ENCODE assay signal across 9 cellular contexts in genomic region chr2:196170681-196171247, GRCh38. TPM values are rescaled to one million over a fixed set of nuclear protein-coding genes. Genes with fewer than 3 reads are reported as not detected.
DNase-seq lines count a peak whose midpoint lies in the region; ATAC-seq, FAIRE-seq and TF ChIP-seq lines count a peak whose summit lies in the region.
"Had no signal": no experiment of that assay in that cellular context is flagged by ENCODE, and none has a peak within 500 bp of the region (broad histone marks: within the 10 kb centered on the region; RNA-seq: fewer than 3 reads in every experiment).

No MANE protein-coding gene starts in this region.

- H3K27me3 ChIP-seq in neuronal stem cell (ENCODE audit: control insufficient read depth in 3 of 3, insufficient read depth in 3 of 3, low read depth in 1 of 3, low read length in 3 of 3), result peaks cover 0 to 31% (median 6%) of the 10 kb centered on the region in 3 experiments

- H3K9me3 Mint-ChIP-seq in activated T-helper 1 cell treated with anti-CD3 and anti-CD28 coated beads, Interleukin-12 subunit alpha, Interleukin-12 subunit beta, Interleukin-2, Interleukin-4 antibody, amounts not matched to agents 30 ng/mL and 10 ng/mL and 1 ng/mL, durations not matched to agents 14 hours and 24 hours and 36 hours, result no peaks in the 10 kb centered on the region

- H2BK120ac ChIP-seq in neuronal stem cell (ENCODE audit: low read depth, low read length), result peak overlapping the region; percentile 16

- no peaks in the 10 kb centered on the region for H3K27me3 Mint-ChIP-seq in activated T-helper 1 cell treated with anti-CD3 and anti-CD28 coated beads, Interleukin-12 subunit alpha, Interleukin-12 subunit beta, Interleukin-2, Interleukin-4 antibody, amounts not matched to agents 30 ng/mL and 10 ng/mL and 1 ng/mL, durations not matched to agents 14 hours and 24 hours and 36 hours (ENCODE audit: insufficient read depth)

- intact Hi-C loops in activated T-helper 1 cell treated with anti-CD3 and anti-CD28 coated beads, Interleukin-12 subunit alpha, Interleukin-12 subunit beta, Interleukin-2, Interleukin-4 antibody, amounts not matched to agents 30 ng/mL and 10 ng/mL and 1 ng/mL, durations not matched to agents 14 hours and 24 hours and 36 hours (cut with micrococcal nuclease), result loop anchor here (1.0 to 10.0 kb wide), 9 partner anchors 10 to 1330 kb away; partner anchors contain the start of genes DNAH7 and HSPE1

- H3K36me3 Mint-ChIP-seq in activated T-helper 1 cell treated with anti-CD3 and anti-CD28 coated beads, Interleukin-12 subunit alpha, Interleukin-12 subunit beta, Interleukin-2, Interleukin-4 antibody, amounts not matched to agents 30 ng/mL and 10 ng/mL and 1 ng/mL, durations not matched to agents 14 hours and 24 hours and 36 hours (ENCODE audit: low read depth), result peaks cover 36% of the 10 kb centered on the region

- H2AFZ ChIP-seq in neuronal stem cell (ENCODE audit: low read length), result peak overlapping the region; percentile 99

- no peaks in the 10 kb centered on the region for H3K9me3 ChIP-seq in neuronal stem cell (replicated peaks in 1 of 2; ENCODE audit: control insufficient read depth in 2 of 2, insufficient read depth in 1 of 2, low read depth in 1 of 2, low read length in 2 of 2)

- peak overlapping the region; percentile 94 for H3K4me3 Mint-ChIP-seq in activated T-helper 1 cell treated with anti-CD3 and anti-CD28 coated beads, Interleukin-12 subunit alpha, Interleukin-12 subunit beta, Interleukin-2, Interleukin-4 antibody, amounts not matched to agents 30 ng/mL and 10 ng/mL and 1 ng/mL, durations not matched to agents 14 hours and 24 hours and 36 hours

- H3K18ac ChIP-seq in neuronal stem cell (ENCODE audit: low read length), result peak overlapping the region; percentile 95

- peak overlapping the region; percentile 22 for H2AK5ac ChIP-seq in neuronal stem cell (ENCODE audit: low read depth, low read length)

- whole genome bisulfite sequencing in neuronal stem cell (ENCODE audit: extremely low coverage in 2 of 2, insufficient read length in 2 of 2, insufficient replicate concordance in 1 of 2), 2 donors, result no CpG with 5 or more reads among the region's 53 CpGs

- H3K4ac ChIP-seq in neuronal stem cell (ENCODE audit: low read length), result no peak overlapping the region

- no peak for TF ChIP-seq CTCF in fibroblast of pulmonary artery (IDR thresholded peaks at IDR 0.05; ENCODE audit: low read length, missing control alignments)

- H2BK12ac ChIP-seq in neuronal stem cell (ENCODE audit: low read length), result no peak overlapping the region

- ATAC-seq in GM21717 (IDR thresholded peaks at IDR 0.05; ENCODE audit: unreplicated experiment), result peak; percentile 11

- H4K8ac ChIP-seq in neuronal stem cell (ENCODE audit: low read depth, low read length), result no peak overlapping the region

- FAIRE-seq in HTR-8/SVneo (lab: Jason Lieb, UNC), result no peak
- FAIRE-seq: frontal cortex had no signal

- H3K4me1 Mint-ChIP-seq in activated T-helper 1 cell treated with anti-CD3 and anti-CD28 coated beads, Interleukin-12 subunit alpha, Interleukin-12 subunit beta, Interleukin-2, Interleukin-4 antibody, amounts not matched to agents 30 ng/mL and 10 ng/mL and 1 ng/mL, durations not matched to agents 14 hours and 24 hours and 36 hours (ENCODE audit: low read depth), result peaks cover 50% of the 10 kb centered on the region

- H3K36me3 ChIP-seq in neuronal stem cell (replicated peaks in 1 of 2; ENCODE audit: control insufficient read depth in 2 of 2, insufficient read depth in 2 of 2, low read length in 2 of 2), result no peaks in the 10 kb centered on the region

- H3K4me3 ChIP-seq in fibroblast of pulmonary artery (replicated peaks; ENCODE audit: low read depth, low read length) (peak overlapping the region; percentile 88), neuronal stem cell (ENCODE audit: low read length in 2 of 2) (peak overlapping the region; percentile 73 to 99)

- H3K4me2 ChIP-seq in neuronal stem cell (ENCODE audit: insufficient read depth, low read length, poor library complexity, severe bottlenecking), result peak overlapping the region; percentile 88

- peak overlapping the region; percentile 76 for H2BK5ac ChIP-seq in neuronal stem cell (ENCODE audit: low read length)

- H3K27ac Mint-ChIP-seq in activated T-helper 1 cell treated with anti-CD3 and anti-CD28 coated beads, Interleukin-12 subunit alpha, Interleukin-12 subunit beta, Interleukin-2, Interleukin-4 antibody, amounts not matched to agents 30 ng/mL and 10 ng/mL and 1 ng/mL, durations not matched to agents 14 hours and 24 hours and 36 hours, result peak overlapping the region; percentile 92

- H3K4me1 ChIP-seq in neuronal stem cell (ENCODE audit: control insufficient read depth in 2 of 2, insufficient read depth in 1 of 2, low read depth in 1 of 2, low read length in 2 of 2), result peaks cover 5 to 14% of the 10 kb centered on the region in 2 donors

- DNase-seq in GM03348 (ENCODE audit: low spot score), result peak; percentile 46
- peak; percentile 70 for DNase-seq in LHCN-M2 (ENCODE audit: low read depth)
- no peak for DNase-seq in activated T-helper 1 cell treated with anti-CD3 and anti-CD28 coated beads, Interleukin-12 subunit alpha, Interleukin-12 subunit beta, Interleukin-2, Interleukin-4 antibody, amounts not matched to agents 30 ng/mL and 10 ng/mL and 1 ng/mL, durations not matched to agents 14 hours and 24 hours and 36 hours (ENCODE audit: low spot score)
- DNase-seq in fibroblast of pulmonary artery (ENCODE audit: low read depth), result peak; percentile 55
- DNase-seq in neuronal stem cell (ENCODE audit: low spot score), result peak; percentile 17
- no peak for DNase-seq in NCI-H2081 treated with DMSO at 0.1 percent for 48 hours (lab: John Stamatoyannopoulos, UW)
- no peak for DNase-seq in HTR-8/SVneo (ENCODE audit: insufficient read length, low spot score)

- peaks cover 3% of the 10 kb centered on the region for H3K79me1 ChIP-seq in neuronal stem cell (ENCODE audit: low read depth, low read length)

- peak overlapping the region; percentile 60 for H2BK15ac ChIP-seq in neuronal stem cell (ENCODE audit: low read length)

- no peak overlapping the region for H3K14ac ChIP-seq in neuronal stem cell (ENCODE audit: low read length)

- H3K9ac ChIP-seq in neuronal stem cell (ENCODE audit: low read depth, low read length, poor library complexity), result peak overlapping the region; percentile 97

- H4K91ac ChIP-seq in neuronal stem cell (ENCODE audit: low read depth, low read length, poor library complexity), result no peak overlapping the region

- peak overlapping the region; percentile 88 for H3K27ac ChIP-seq in neuronal stem cell (replicated peaks; ENCODE audit: low read length)

- peak overlapping the region; percentile 65 for H3K23ac ChIP-seq in neuronal stem cell (ENCODE audit: low read depth, low read length, poor library complexity)

RNA-seq across cellular contexts. Expression of gene STK17B, which starts 0.6 kb away (rescaled TPM):
- total RNA-seq in LHCN-M2 (2014; rRNA removed), result 119 and 126 TPM in 2 replicates
- polyA plus RNA-seq in LHCN-M2 (2012), result 21.2 TPM
- total RNA-seq in activated T-helper 1 cell treated with anti-CD3 and anti-CD28 coated beads, Interleukin-12 subunit alpha, Interleukin-12 subunit beta, Interleukin-2, Interleukin-4 antibody, amounts not matched to agents 30 ng/mL and 10 ng/mL and 1 ng/mL, durations not matched to agents 14 hours and 24 hours and 36 hours, result 148 and 164 TPM in 2 replicates
- 12.6 TPM for polyA plus RNA-seq in neuronal stem cell (2013, experiment 1 of 2)
- 13.0 TPM for polyA plus RNA-seq in neuronal stem cell (2013, experiment 2 of 2)

Comparison
In these comparisons a context has a peak if more than half of its experiments do, and no peak if none do; other contexts are left out.
1. DNase-seq: peak in GM03348 (single experiment), LHCN-M2 (single experiment), fibroblast of pulmonary artery (single experiment) and neuronal stem cell (single experiment); none in activated T-helper 1 cell treated with anti-CD3 and anti-CD28 coated beads, Interleukin-12 subunit alpha, Interleukin-12 subunit beta, Interleukin-2, Interleukin-4 antibody, amounts not matched to agents 30 ng/mL and 10 ng/mL and 1 ng/mL, durations not matched to agents 14 hours and 24 hours and 36 hours (single experiment), NCI-H2081 treated with DMSO at 0.1 percent for 48 hours (single experiment) and HTR-8/SVneo (single experiment).